10 cellular contexts compared by ENCODE assay signal in the genomic region with DNA sequence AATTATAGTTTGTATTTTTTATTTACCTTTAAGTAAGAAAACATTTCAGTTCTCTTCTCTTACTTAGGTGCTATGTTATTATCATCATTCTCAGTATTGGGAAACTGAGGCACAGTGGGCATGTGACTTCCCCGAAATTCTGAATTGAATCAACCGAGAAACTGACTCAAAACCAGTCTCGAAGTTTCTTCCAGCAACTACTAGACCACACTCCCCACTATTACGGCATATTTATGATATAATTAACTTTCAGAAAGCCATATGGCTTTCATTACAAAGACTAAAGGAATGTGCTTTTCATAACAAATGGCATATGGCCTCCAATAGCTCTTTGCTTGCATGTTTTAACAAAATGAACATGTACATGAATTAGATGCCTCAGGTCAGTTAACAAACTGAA.
DNase-seq lines count a peak whose midpoint lies in the region; ATAC-seq and TF ChIP-seq lines count a peak whose summit lies in the region.
"Had no signal": no experiment of that assay in that cellular context is flagged by ENCODE, and none has a peak within 500 bp of the region (broad histone marks: within the 10 kb centered on the region; RNA-seq: fewer than 3 reads in every experiment).

No MANE protein-coding gene starts in this region.

- no peak overlapping the region for H3K4me3 ChIP-seq in parathyroid adenoma (ENCODE audit: low read depth, low read length)

- H3K4me1 ChIP-seq in parathyroid adenoma: peaks cover 29% of the 10 kb centered on the region

- DNase-seq in AG09319 (ENCODE audit: extremely low read depth, low read depth) (peak; percentile 66), NCI-H524 treated with DMSO at 0.1 percent for 48 hours (lab: John Stamatoyannopoulos, UW) (peak; percentile 9), epidermal melanocyte (ENCODE audit: insufficient read length, low spot score) (peak; percentile 41), putamen (ENCODE audit: low spot score) (no peak), T-helper 9 cell (no peak)
- no peak for DNase-seq in central memory CD4-positive, alpha-beta T cell
- DNase-seq: activated gamma-delta T cell treated with Interleukin-2 at 50 U/mL for 16 hours, DMS79 had no signal

- TF ChIP-seq CTCF in AG09319 (IDR thresholded peaks at IDR 0.05; ENCODE audit: low read depth, low read length) (no peak), parathyroid adenoma (IDR thresholded peaks at IDR 0.05) (no peak)

- no peaks in the 10 kb centered on the region for H3K36me3 ChIP-seq in parathyroid adenoma (ENCODE audit: control insufficient read depth, insufficient read depth, low read length)

- H3K4me2 ChIP-seq in parathyroid adenoma (ENCODE audit: low read length): no peak overlapping the region

- peak overlapping the region; percentile 6 for H2AFZ ChIP-seq in parathyroid adenoma

- H3K27me3 ChIP-seq in parathyroid adenoma (ENCODE audit: control insufficient read depth, insufficient read depth, low read length): no peaks in the 10 kb centered on the region

- H3K9me3 ChIP-seq in parathyroid adenoma (ENCODE audit: control insufficient read depth, low read length): no peaks in the 10 kb centered on the region

- H3K79me2 ChIP-seq in parathyroid adenoma: no peaks in the 10 kb centered on the region

- no peak overlapping the region for H3K9ac ChIP-seq in parathyroid adenoma

- H3K27ac ChIP-seq in parathyroid adenoma: peak overlapping the region; percentile 83

- ATAC-seq in HG02571 (IDR thresholded peaks at IDR 0.05; ENCODE audit: unreplicated experiment): no peak

Comparison
In these comparisons a context has a peak if more than half of its experiments do, and no peak if none do; other contexts are left out.
1. DNase-seq: peak in AG09319 (single experiment), NCI-H524 treated with DMSO at 0.1 percent for 48 hours (single experiment) and epidermal melanocyte (single experiment); none in putamen (single experiment), central memory CD4-positive, alpha-beta T cell (single experiment) and T-helper 9 cell (single experiment).